In the genomic region with DNA sequence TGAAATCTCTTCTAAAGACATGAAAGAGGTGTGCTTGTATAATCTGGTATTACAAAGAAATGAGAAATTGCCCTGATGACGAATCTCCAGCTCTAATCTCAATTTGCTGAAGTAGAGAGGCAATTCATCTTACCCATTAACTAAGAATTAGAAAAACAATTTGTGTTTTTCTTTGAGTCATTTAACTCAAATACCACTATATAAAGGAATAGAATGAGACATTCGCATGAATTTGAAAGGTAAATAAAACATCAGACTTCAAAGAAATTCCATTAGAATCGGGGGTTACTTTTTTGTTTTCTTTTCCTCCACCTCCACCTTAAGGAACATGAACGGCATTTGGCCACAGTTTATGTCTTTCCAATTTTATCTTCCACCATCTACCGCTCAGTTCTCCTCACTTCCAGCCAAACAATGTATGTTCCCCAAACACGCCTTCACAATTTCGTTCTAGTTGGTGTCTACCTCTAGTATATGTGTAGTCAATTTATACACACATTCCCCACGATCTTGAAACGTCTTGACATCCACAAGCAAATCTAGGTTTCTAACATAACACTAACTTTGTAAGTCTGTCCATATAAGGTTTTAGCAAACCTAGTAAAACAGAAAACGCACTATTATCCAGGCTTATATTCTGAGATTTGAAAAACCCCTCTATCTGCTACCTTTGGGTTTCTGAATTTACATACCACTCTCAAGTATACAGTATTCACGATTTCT, we compare ENCODE assay signal across 8 cellular contexts. TPM values are rescaled to one million over a fixed set of nuclear protein-coding genes. Genes with fewer than 3 reads are reported as not detected.
DNase-seq lines count a peak whose midpoint lies in the region; ATAC-seq and TF ChIP-seq lines count a peak whose summit lies in the region.

No MANE protein-coding gene starts in this region.

- no peak for TF ChIP-seq CTCF in dorsolateral prefrontal cortex (IDR thresholded peaks at IDR 0.05 in 54 of 56, conservative IDR thresholded peaks at IDR 0.05 in 2 of 56; ENCODE audit: low read depth in 1 of 56, partially characterized antibody in 56 of 56)
- TF ChIP-seq CTCF in neural crest cell (conservative IDR thresholded peaks at IDR 0.05), result no peak

- peak overlapping the region; percentile 77 for H2AFZ ChIP-seq in Karpas-422 (ENCODE audit: low read length)

- H3K4me3 Mint-ChIP-seq in CD4-positive, CD25-positive, alpha-beta regulatory T cell, result peak overlapping the region; percentile 97 to 99 (median 98)
- peak overlapping the region; percentile 93 for H3K4me3 Mint-ChIP-seq in neural crest cell

- peaks cover 0 to 4% (median 0%) of the 10 kb centered on the region in 7 donors for H3K9me3 Mint-ChIP-seq in CD4-positive, CD25-positive, alpha-beta regulatory T cell
- no peaks in the 10 kb centered on the region for H3K9me3 Mint-ChIP-seq in neural crest cell

- H3K9me2 ChIP-seq in Karpas-422 (replicated peaks; ENCODE audit: insufficient read depth, low read length), result no peaks in the 10 kb centered on the region

- ATAC-seq in CD4-positive, CD25-positive, alpha-beta regulatory T cell (ENCODE audit: low read depth in 2 of 2), result no peak
- ATAC-seq in HG02798 (IDR thresholded peaks at IDR 0.05; ENCODE audit: poor library complexity, unreplicated experiment), result no peak
- no peak for ATAC-seq in GM21723 (IDR thresholded peaks at IDR 0.05; ENCODE audit: unreplicated experiment)
- ATAC-seq in HG03097 (IDR thresholded peaks at IDR 0.05; ENCODE audit: low FRiP score, unreplicated experiment), result no peak

- H3K36me3 ChIP-seq in CD4-positive, CD25-positive, alpha-beta regulatory T cell (ENCODE audit: control insufficient read depth, insufficient read depth, low read length), result no peaks in the 10 kb centered on the region
- H3K36me3 ChIP-seq in Karpas-422 (ENCODE audit: insufficient read depth, low read length), result peaks cover 8% of the 10 kb centered on the region

- peak overlapping the region; percentile 91 to 98 (median 97) for H3K27ac Mint-ChIP-seq in CD4-positive, CD25-positive, alpha-beta regulatory T cell
- peak overlapping the region; percentile 12 for H3K27ac Mint-ChIP-seq in neural crest cell (ENCODE audit: unreplicated experiment)

- peaks cover 13% of the 10 kb centered on the region for H3K27me3 Mint-ChIP-seq in CD4-positive, CD25-positive, alpha-beta regulatory T cell
- H3K27me3 Mint-ChIP-seq in neural crest cell (ENCODE audit: low read depth), result peaks cover 20% of the 10 kb centered on the region

- no peaks in the 10 kb centered on the region for H3K27me3 ChIP-seq in CD4-positive, CD25-positive, alpha-beta regulatory T cell (ENCODE audit: control insufficient read depth, insufficient read depth, low read length)
- no peaks in the 10 kb centered on the region for H3K27me3 ChIP-seq in Karpas-422 (ENCODE audit: low read length)
- H3K27me3 ChIP-seq in dorsolateral prefrontal cortex, result no peaks in the 10 kb centered on the region

- H3K79me2 ChIP-seq in Karpas-422 (ENCODE audit: low read length), result peaks cover 36% of the 10 kb centered on the region

- peaks cover 13% of the 10 kb centered on the region for H3K36me3 Mint-ChIP-seq in CD4-positive, CD25-positive, alpha-beta regulatory T cell
- no peaks in the 10 kb centered on the region for H3K36me3 Mint-ChIP-seq in neural crest cell (ENCODE audit: low read depth)

- peaks cover 17% of the 10 kb centered on the region for H3K4me1 ChIP-seq in CD4-positive, CD25-positive, alpha-beta regulatory T cell (ENCODE audit: control insufficient read depth, insufficient read depth, low read length, poor library complexity, severe bottlenecking)
- H3K4me1 ChIP-seq in Karpas-422 (ENCODE audit: low read length), result peaks cover 31% of the 10 kb centered on the region

- peak overlapping the region; percentile 100 for H3K27ac ChIP-seq in CD4-positive, CD25-positive, alpha-beta regulatory T cell (ENCODE audit: insufficient read depth, low read length, poor library complexity, severe bottlenecking)
- no peak overlapping the region for H3K27ac ChIP-seq in Karpas-422 (ENCODE audit: low read length)
- peak overlapping the region in 56 of 59 donors; percentile 42 to 97 (median 92) for H3K27ac ChIP-seq in dorsolateral prefrontal cortex

- peak overlapping the region; percentile 67 for H3K4me2 ChIP-seq in Karpas-422 (ENCODE audit: low read depth, low read length, poor library complexity, severe bottlenecking)

- DNase-seq in CD4-positive, CD25-positive, alpha-beta regulatory T cell, result no peak
- DNase-seq in Karpas-422 (no peak), dorsolateral prefrontal cortex (no peak), neural crest cell (ENCODE audit: low read depth, low spot score) (no peak), HuH-7.5 (ENCODE audit: low spot score) (no peak)

- peaks cover 14 to 31% (median 23%) of the 10 kb centered on the region in 4 donors for H3K4me1 Mint-ChIP-seq in CD4-positive, CD25-positive, alpha-beta regulatory T cell
- H3K4me1 Mint-ChIP-seq in neural crest cell, result peaks cover 27% of the 10 kb centered on the region

- H3K4me3 ChIP-seq in CD4-positive, CD25-positive, alpha-beta regulatory T cell (ENCODE audit: low read depth, low read length), result peak overlapping the region; percentile 92
- H3K4me3 ChIP-seq in Karpas-422 (ENCODE audit: low read length) (peak overlapping the region; percentile 92), dorsolateral prefrontal cortex (peak overlapping the region in 58 of 59 donors; percentile 60 to 100 (median 94))

- H3K9ac ChIP-seq in Karpas-422 (ENCODE audit: low read length), result peak overlapping the region; percentile 95

- peaks cover 21% of the 10 kb centered on the region for H4K20me1 ChIP-seq in Karpas-422 (ENCODE audit: insufficient read depth, low read depth, low read length)

- H3K9me3 ChIP-seq in CD4-positive, CD25-positive, alpha-beta regulatory T cell (ENCODE audit: control insufficient read depth in 2 of 2, low read length in 2 of 2), result no peaks in the 10 kb centered on the region
- no peaks in the 10 kb centered on the region for H3K9me3 ChIP-seq in Karpas-422 (ENCODE audit: low read length)

- intact Hi-C loops in dorsolateral prefrontal cortex (cut with DNase I), result loop anchor here (2.0 to 10.0 kb wide), 3 partner anchors 83 to 611 kb away; a partner anchor contains a TSS

RNA-seq across cellular contexts. Expression of a gene that starts 1.3 kb away (rescaled TPM):
- 671 TPM for total RNA-seq in CD4-positive, CD25-positive, alpha-beta regulatory T cell
- polyA plus RNA-seq in CD4-positive, CD25-positive, alpha-beta regulatory T cell, result 10 to 100 TPM; 59.1 to 78.8 (median 65.5) TPM
- total RNA-seq in Karpas-422 (2014; rRNA removed; shearing (Covaris generic); ENCODE audit: low replicate concordance), result 102 and 180 TPM in 2 replicates
- total RNA-seq in dorsolateral prefrontal cortex (10 to 100 TPM; 43.9 to 86.1 (median 62.2) TPM), neural crest cell (66.3 and 73.4 TPM in 2 replicates)
